8 cellular contexts compared by ENCODE assay signal in the genomic region with DNA sequence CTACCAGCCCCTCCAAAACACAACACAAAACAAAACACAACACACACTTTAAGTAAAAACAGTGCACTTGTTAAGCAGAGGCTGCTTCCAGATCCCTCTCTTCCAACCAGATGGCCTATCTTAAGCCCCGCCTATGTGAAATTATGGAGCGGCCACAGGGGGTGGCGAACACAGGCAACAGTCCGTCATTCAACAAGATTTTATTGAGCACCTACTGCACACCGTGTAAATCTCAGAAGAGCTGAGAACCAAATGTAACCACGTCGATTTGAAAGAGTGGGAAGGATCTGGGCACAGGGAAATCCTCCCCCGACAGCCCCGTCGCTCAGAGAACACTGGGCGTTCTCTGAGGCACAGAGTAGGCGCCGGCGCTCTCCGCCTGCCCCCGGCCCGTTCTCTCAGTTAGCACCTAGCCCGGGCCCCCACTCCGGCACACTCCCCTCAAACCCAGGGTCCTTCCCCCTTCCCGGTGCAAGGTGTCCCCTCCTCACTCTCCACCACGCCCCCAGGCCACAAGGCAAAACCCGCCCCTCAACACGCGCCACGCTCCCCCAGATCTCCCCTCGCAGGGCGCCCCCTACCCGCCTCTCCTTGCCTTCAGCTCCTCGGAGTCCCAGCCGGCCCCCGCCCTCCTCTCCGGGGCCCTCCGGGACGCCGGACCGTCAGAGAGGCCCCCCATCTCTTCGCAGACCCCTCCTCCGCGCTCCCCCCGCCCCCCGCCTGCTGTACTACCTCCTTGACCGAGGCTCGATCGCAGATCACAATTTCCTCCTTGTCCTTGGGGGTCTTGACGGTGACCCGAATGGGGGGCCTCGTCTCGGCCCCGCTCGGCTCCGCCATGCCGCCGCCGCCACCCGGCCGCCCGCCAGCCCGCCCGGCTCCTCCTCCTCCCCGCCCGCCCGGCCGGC. TPM values are rescaled to one million over a fixed set of nuclear protein-coding genes. Genes with fewer than 3 reads are reported as not detected.
DNase-seq lines count a peak whose midpoint lies in the region; ATAC-seq, FAIRE-seq and TF ChIP-seq lines count a peak whose summit lies in the region.

No MANE protein-coding gene starts in this region.

- H3K4me3 ChIP-seq in cardiac fibroblast (replicated peaks in 1 of 2; ENCODE audit: low read depth in 2 of 2, low read length in 2 of 2) (peak overlapping the region; percentile 84 to 94), kidney epithelial cell (ENCODE audit: low read depth, low read length) (peak overlapping the region; percentile 76)

- DNase-seq in AG08396 (ENCODE audit: low spot score) (peak; percentile 84), GM19239 (ENCODE audit: insufficient read length, low spot score) (peak; percentile 67), NCI-H2171 treated with DMSO at 0.1 percent for 48 hours (lab: John Stamatoyannopoulos, UW) (peak; percentile 70), cardiac fibroblast (ENCODE audit: low read depth in 2 of 2) (peak; percentile 75 to 76), kidney epithelial cell (ENCODE audit: low read depth) (no peak)
- peak; percentile 26 to 49 (median 38) for DNase-seq in activated CD4-positive, CD25-positive, alpha-beta regulatory T cell (lab: John Stamatoyannopoulos, UW)
- DNase-seq in stimulated activated CD4-positive, alpha-beta T cell treated with anti-CD3 and anti-CD28 coated beads, Interleukin-15, amount 100 ng/mL, for 24 hours = peak; percentile 83

- H3K27me3 ChIP-seq in kidney epithelial cell (ENCODE audit: control insufficient read depth, insufficient read depth, low read length) = no peaks in the 10 kb centered on the region

- FAIRE-seq in GM19239 (lab: Jason Lieb, UNC) = peak; percentile 55

- ATAC-seq in GM18519 (IDR thresholded peaks at IDR 0.05; ENCODE audit: low FRiP score, unreplicated experiment) = no peak

- peaks cover 1% of the 10 kb centered on the region for H3K36me3 ChIP-seq in kidney epithelial cell (ENCODE audit: control insufficient read depth, insufficient read depth, low read length)

- TF ChIP-seq CTCF in cardiac fibroblast (IDR thresholded peaks at IDR 0.05; ENCODE audit: low read depth, low read length) (no peak), kidney epithelial cell (IDR thresholded peaks at IDR 0.05; ENCODE audit: insufficient read depth, low read length, poor library complexity, severe bottlenecking) (peak; percentile 53)

RNA-seq across cellular contexts. Expression of a gene that starts 0.5 kb away (rescaled TPM):
- total RNA-seq in kidney epithelial cell = 28.2 and 30.5 TPM in 2 replicates

RNA-seq across cellular contexts. Expression of a gene that starts 1.5 kb away (rescaled TPM):
- total RNA-seq in kidney epithelial cell = 96.5 and 108 TPM in 2 replicates

RNA-seq across cellular contexts. Expression of a gene that starts 7.8 kb away (rescaled TPM):
- 30.4 and 46.0 TPM in 2 replicates for total RNA-seq in kidney epithelial cell

RNA-seq across cellular contexts. Expression of a gene that starts 29.1 kb away (rescaled TPM):
- total RNA-seq in kidney epithelial cell = 34.5 and 34.6 TPM in 2 replicates

RNA-seq across cellular contexts. Expression of a gene that starts 32.4 kb away (rescaled TPM):
- 348 and 428 TPM in 2 replicates for total RNA-seq in kidney epithelial cell
